1 cellular context compared by ENCODE assay signal in genomic region chr1:87129606-87130005, GRCh38.
TF ChIP-seq lines count a peak whose summit lies in the region.

No MANE protein-coding gene starts in this region.

TF ChIP-seq in GM23338, 12 proteins besides CTCF, POLR2A, EP300 and RAD21 (continued from another document):
- TF ChIP-seq ZNF462 (CRISPR knock-in tag; IDR thresholded peaks at IDR 0.05) (no peak), EZH2 (IDR thresholded peaks at IDR 0.05; ENCODE audit: low read depth, unreplicated experiment) (no peak), CREB1 (CRISPR knock-in tag; IDR thresholded peaks at IDR 0.05; ENCODE audit: low read depth) (no peak), EZH2phosphoT487 (IDR thresholded peaks at IDR 0.05; ENCODE audit: unreplicated experiment) (no peak), STAT1 (IDR thresholded peaks at IDR 0.05; ENCODE audit: unreplicated experiment) (no peak), JUNB (IDR thresholded peaks at IDR 0.05; ENCODE audit: unreplicated experiment) (no peak), ZNF331 (CRISPR knock-in tag; IDR thresholded peaks at IDR 0.05; ENCODE audit: low read depth) (no peak), POLR2AphosphoS5 (IDR thresholded peaks at IDR 0.05; ENCODE audit: low read depth) (no peak)
